29 cellular contexts compared by ENCODE assay signal in the genomic region with DNA sequence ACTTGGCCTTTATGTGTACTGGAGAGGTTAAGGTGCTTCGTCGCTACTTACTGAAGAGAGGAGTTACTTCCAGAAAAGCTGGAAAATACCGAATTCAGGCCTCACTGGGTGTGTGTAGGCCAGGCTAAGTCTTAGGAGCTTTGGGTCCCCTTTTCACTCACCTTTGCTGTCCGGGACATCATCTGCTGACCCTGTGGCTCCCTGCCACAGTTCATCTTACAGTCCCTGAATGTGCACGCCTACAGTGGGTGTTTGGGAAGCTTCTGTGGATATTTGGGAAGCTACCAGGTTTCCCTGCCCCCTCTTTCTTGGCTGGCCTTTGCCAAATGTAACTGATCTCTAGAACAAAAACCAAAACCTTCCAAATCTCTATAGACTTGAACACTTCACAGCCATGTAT.
"Had no signal": no experiment of that assay in that cellular context is flagged by ENCODE, and none has a peak within 500 bp of the region (broad histone marks: within the 10 kb centered on the region; RNA-seq: fewer than 3 reads in every experiment).

No MANE protein-coding gene starts in this region.

- H3K9me3 Mint-ChIP-seq: dendritic cell treated with granulocyte-macrophage colony-stimulating factor and Interleukin-4, amounts not matched to agents 40 ng/mL and 50 ng/mL, for 4 days; effector memory CD8-positive, alpha-beta T cell; endodermal cell had no signal

- ATAC-seq: effector memory CD8-positive, alpha-beta T cell; esophagus mucosa; gastrocnemius medialis; gastroesophageal sphincter; heart left ventricle; heart right ventricle had no signal

- DNase-seq: colonic mucosa; cortex of kidney; dermis blood vessel endothelial cell; dorsolateral prefrontal cortex; effector CD4-positive, alpha-beta T cell; effector CD8-positive, alpha-beta T cell; effector memory CD4-positive, alpha-beta T cell; effector memory CD8-positive, alpha-beta T cell; endodermal cell; erythroblast; esophagus squamous epithelium; foreskin fibroblast; foreskin keratinocyte; foreskin melanocyte; gastrocnemius medialis; glutamatergic neuron; head of caudate nucleus; heart left ventricle; heart right ventricle had no signal

- H3K27me3 ChIP-seq: colonic mucosa, dorsolateral prefrontal cortex, esophagus muscularis mucosa, esophagus squamous epithelium, foreskin keratinocyte, gastrocnemius medialis, gastroesophageal sphincter, heart left ventricle, heart right ventricle had no signal

- H3K4me3 Mint-ChIP-seq: dendritic cell treated with granulocyte-macrophage colony-stimulating factor and Interleukin-4, amounts not matched to agents 40 ng/mL and 50 ng/mL, for 4 days; effector memory CD8-positive, alpha-beta T cell; endodermal cell had no signal

- H3K4me1 ChIP-seq: colonic mucosa, esophagus muscularis mucosa, esophagus squamous epithelium, foreskin keratinocyte, gastrocnemius medialis, gastroesophageal sphincter had no signal

- FAIRE-seq: colon, endometrium, endothelial cell of umbilical vein, frontal cortex had no signal

- H3K27ac Mint-ChIP-seq: dendritic cell treated with granulocyte-macrophage colony-stimulating factor and Interleukin-4, amounts not matched to agents 40 ng/mL and 50 ng/mL, for 4 days; effector memory CD8-positive, alpha-beta T cell; endodermal cell had no signal

- H3K36me3 ChIP-seq: colonic mucosa, esophagus squamous epithelium, gastrocnemius medialis, heart left ventricle had no signal

- H3K9me3 ChIP-seq: colonic mucosa, esophagus muscularis mucosa, esophagus squamous epithelium, gastrocnemius medialis, gastroesophageal sphincter, heart left ventricle, heart right ventricle had no signal

- H3K27ac ChIP-seq: colonic mucosa, coronary artery, epithelial cell of prostate, esophagus muscularis mucosa, esophagus squamous epithelium, foreskin keratinocyte, gastrocnemius medialis, gastroesophageal sphincter, heart left ventricle, heart right ventricle had no signal

- H3K4me3 ChIP-seq: colonic mucosa, coronary artery, dorsolateral prefrontal cortex, esophagus muscularis mucosa, esophagus squamous epithelium, gastrocnemius medialis, gastroesophageal sphincter, heart left ventricle, heart right ventricle had no signal

- H3K4me1 Mint-ChIP-seq: endodermal cell had no signal
